Comparison of ENCODE assay signal across 2 cellular contexts in genomic region chr1:179169616-179170467, GRCh38.
TF ChIP-seq lines count a peak whose summit lies in the region.

No MANE protein-coding gene starts in this region.

TF ChIP-seq in HCT116, 20 proteins besides CTCF, POLR2A, EP300 and RAD21:
- TF ChIP-seq SP1 (IDR thresholded peaks at IDR 0.05; ENCODE audit: low read depth) (no peak), TCF7L2 (IDR thresholded peaks at IDR 0.05; ENCODE audit: borderline replicate concordance, extremely low read depth, insufficient read depth, insufficient read length) (no peak), ZFX (IDR thresholded peaks at IDR 0.05) (no peak), POLR2AphosphoS5 (IDR thresholded peaks at IDR 0.05; ENCODE audit: low read depth, low read length) (no peak), FOSL1 (IDR thresholded peaks at IDR 0.05; ENCODE audit: low read depth) (no peak), CBX3 (IDR thresholded peaks at IDR 0.05; ENCODE audit: low read depth) (no peak), YY1 (IDR thresholded peaks at IDR 0.05; ENCODE audit: extremely low read depth, insufficient replicate concordance, low read depth, low read length) (no peak), SRF (IDR thresholded peaks at IDR 0.05; ENCODE audit: low read depth) (no peak), JUND (IDR thresholded peaks at IDR 0.05) (no peak), ATF3 (IDR thresholded peaks at IDR 0.05) (no peak), ELF1 (IDR thresholded peaks at IDR 0.05; ENCODE audit: borderline replicate concordance, low read depth) (no peak), MAX (IDR thresholded peaks at IDR 0.05) (no peak), EZH2phosphoT487 (IDR thresholded peaks at IDR 0.05; ENCODE audit: borderline replicate concordance) (no peak), REST (IDR thresholded peaks at IDR 0.05; ENCODE audit: low read depth) (no peak), ZNF274 (IDR thresholded peaks at IDR 0.05; ENCODE audit: low read depth, low read length) (no peak), EZH2 (IDR thresholded peaks at IDR 0.05) (no peak), ZBTB33 (IDR thresholded peaks at IDR 0.05; ENCODE audit: extremely low read depth, insufficient replicate concordance, low read length) (no peak), CEBPB (IDR thresholded peaks at IDR 0.05; ENCODE audit: low read depth) (no peak)

TF ChIP-seq in HepG2, 621 proteins besides CTCF, POLR2A, EP300 and RAD21:
- TF ChIP-seq ZNF333 (CRISPR knock-in tag; IDR thresholded peaks at IDR 0.05; ENCODE audit: borderline replicate concordance) (no peak), TBP (CRISPR knock-in tag; IDR thresholded peaks at IDR 0.05) (no peak), ZNF224 (CRISPR knock-in tag; IDR thresholded peaks at IDR 0.05) (no peak), MAF1 (CRISPR knock-in tag; IDR thresholded peaks at IDR 0.05; ENCODE audit: borderline replicate concordance) (no peak), ZBTB14 (CRISPR knock-in tag; IDR thresholded peaks at IDR 0.05) (no peak), ZNF281 (CRISPR knock-in tag; IDR thresholded peaks at IDR 0.05; ENCODE audit: borderline replicate concordance) (no peak), FUBP1 (CRISPR knock-in tag; IDR thresholded peaks at IDR 0.05; ENCODE audit: borderline replicate concordance) (no peak), ZNF460 (CRISPR knock-in tag; IDR thresholded peaks at IDR 0.05; ENCODE audit: borderline replicate concordance) (no peak), NR0B2 (CRISPR knock-in tag; IDR thresholded peaks at IDR 0.05) (no peak), ZNF335 (CRISPR knock-in tag; IDR thresholded peaks at IDR 0.05) (no peak), SRSF4 (IDR thresholded peaks at IDR 0.05; ENCODE audit: low read depth, low read length, poor library complexity, severe bottlenecking) (no peak), ATF3 (CRISPR knock-in tag; IDR thresholded peaks at IDR 0.05) (no peak), MTF1 (CRISPR knock-in tag; IDR thresholded peaks at IDR 0.05) (no peak), ZNF614 (CRISPR knock-in tag; IDR thresholded peaks at IDR 0.05; ENCODE audit: borderline replicate concordance) (no peak), ZNF501 (CRISPR knock-in tag; IDR thresholded peaks at IDR 0.05) (no peak), ATF7 (IDR thresholded peaks at IDR 0.05) (no peak), ATF7 (CRISPR knock-in tag; IDR thresholded peaks at IDR 0.05) (no peak), ZBTB43 (CRISPR knock-in tag; conservative IDR thresholded peaks at IDR 0.05) (no peak)
